ENCODE assay signal across 19 cellular contexts in genomic region chr9:92275541-92275940, GRCh38. TPM values are rescaled to one million over a fixed set of nuclear protein-coding genes. Genes with fewer than 3 reads are reported as not detected.
DNase-seq lines count a peak whose midpoint lies in the region; ATAC-seq and TF ChIP-seq lines count a peak whose summit lies in the region.
"Had no signal": no experiment of that assay in that cellular context is flagged by ENCODE, and none has a peak within 500 bp of the region (broad histone marks: within the 10 kb centered on the region; RNA-seq: fewer than 3 reads in every experiment).

No MANE protein-coding gene starts in this region.

- no peak overlapping the region for H2BK120ac ChIP-seq in mesendoderm (ENCODE audit: low read depth, low read length)

- H3K36me3 ChIP-seq in BLaER1 treated with 17β-estradiol and CSF1 and Interleukin-3, amounts not matched to agents 10 nM and 100 nM: peaks cover 92 to 100% (median 100%) of the 10 kb centered on the region in 11 experiments
- peaks cover 32% of the 10 kb centered on the region for H3K36me3 ChIP-seq in mesendoderm (ENCODE audit: control insufficient read depth, insufficient read depth, low read length)

- H2BK5ac ChIP-seq in mesendoderm (ENCODE audit: low read length): no peak overlapping the region

- peaks cover 10% of the 10 kb centered on the region for H3K79me1 ChIP-seq in mesendoderm (ENCODE audit: low read length)

- no peak overlapping the region for H3K4me3 ChIP-seq in BLaER1 treated with 17β-estradiol and CSF1 and Interleukin-3, amounts not matched to agents 10 nM and 100 nM
- H3K4me3 ChIP-seq in mesendoderm (ENCODE audit: low read length): no peak overlapping the region
- H3K4me3 ChIP-seq: body of pancreas, left lung, prostate gland had no signal

- peak overlapping the region in 8 of 11 experiments; percentile 52 to 82 (median 68); a peak in 11 of 22 replicates for H3K4me2 ChIP-seq in BLaER1 treated with 17β-estradiol and CSF1 and Interleukin-3, amounts not matched to agents 10 nM and 100 nM
- no peak overlapping the region for H3K4me2 ChIP-seq in mesendoderm (ENCODE audit: low read length)

- H3K23ac ChIP-seq in mesendoderm (ENCODE audit: low read length): no peak overlapping the region

- H4K8ac ChIP-seq in mesendoderm (ENCODE audit: low read depth, low read length): no peak overlapping the region

- peaks cover 2% of the 10 kb centered on the region; the same call in 1 of the 2 replicates for H3K27me3 Mint-ChIP-seq in HFFc6 (ENCODE audit: insufficient read depth)
- no peaks in the 10 kb centered on the region for H3K27me3 Mint-ChIP-seq in activated naive CD8-positive, alpha-beta T cell treated with anti-CD3 and anti-CD28 coated beads, Interleukin-2, amount 50 U/mL, for 24 hours

- no peak for TF ChIP-seq CTCF in HFFc6 (IDR thresholded peaks at IDR 0.05)

- H2AK5ac ChIP-seq in mesendoderm (ENCODE audit: low read length): no peak overlapping the region

- H3K36me3 Mint-ChIP-seq in HFFc6 (ENCODE audit: low read depth): peaks cover 54% of the 10 kb centered on the region
- peaks cover 85% of the 10 kb centered on the region for H3K36me3 Mint-ChIP-seq in activated naive CD8-positive, alpha-beta T cell treated with anti-CD3 and anti-CD28 coated beads, Interleukin-2, amount 50 U/mL, for 24 hours (ENCODE audit: low read depth)

- H3K9me3 ChIP-seq in BLaER1 treated with 17β-estradiol and CSF1 and Interleukin-3, amounts not matched to agents 10 nM and 100 nM (replicated peaks in 1 of 11): no peaks in the 10 kb centered on the region
- H3K9me3 ChIP-seq: BE2C, body of pancreas, left lung, prostate gland had no signal

- DNase-seq in HFFc6 (no peak), mesendoderm (peak; percentile 21), HUDEP-2 (lab: John Stamatoyannopoulos, UW; ENCODE audit: unreplicated experiment in 76 of 76) (no peak), RPMI8226 (no peak), NAMALWA (ENCODE audit: low spot score) (no peak)
- no peak for DNase-seq in activated naive CD8-positive, alpha-beta T cell treated with anti-CD3 and anti-CD28 coated beads, Interleukin-2, amount 50 U/mL, for 24 hours
- DNase-seq in stimulated activated CD4-positive, alpha-beta T cell treated with anti-CD3 and anti-CD28 coated beads, Interleukin-2, amount 100 ng/mL, for 24 hours: no peak
- DNase-seq: activated CD4-positive, alpha-beta T cell treated with anti-CD3 and anti-CD28 coated beads, Interleukin-2, amount 50 U/mL, for 48 hours; activated gamma-delta T cell treated with Interleukin-2 at 50 U/mL for 16 hours; BE2C; body of pancreas; DMS53; effector memory CD4-positive, alpha-beta T cell; left lung; NCI-H345; SHP77 treated with DMSO at 0.1 percent for 48 hours; stimulated activated CD4-positive, alpha-beta T cell treated with anti-CD3 and anti-CD28 coated beads, Interleukin-12 subunit alpha, Interleukin-12 subunit beta, amount 100 ng/mL, for 4 hours had no signal

- no peak overlapping the region for H3K9ac ChIP-seq in BLaER1 treated with 17β-estradiol and CSF1 and Interleukin-3, amounts not matched to agents 10 nM and 100 nM
- no peak overlapping the region for H3K9ac ChIP-seq in mesendoderm (ENCODE audit: low read length)

- H3K4ac ChIP-seq in mesendoderm (ENCODE audit: low read depth, low read length): no peak overlapping the region

- H3K56ac ChIP-seq in mesendoderm (ENCODE audit: low read length): no peak overlapping the region

- peaks cover 9 to 98% (median 61%) of the 10 kb centered on the region in 11 experiments; a peak in 19 of 22 replicates for H4K20me1 ChIP-seq in BLaER1 treated with 17β-estradiol and CSF1 and Interleukin-3, amounts not matched to agents 10 nM and 100 nM

- peak overlapping the region; percentile 82 for H3K27ac Mint-ChIP-seq in HFFc6
- peak overlapping the region; percentile 75 for H3K27ac Mint-ChIP-seq in activated naive CD8-positive, alpha-beta T cell treated with anti-CD3 and anti-CD28 coated beads, Interleukin-2, amount 50 U/mL, for 24 hours

- peaks cover 47% of the 10 kb centered on the region for H3K4me1 Mint-ChIP-seq in HFFc6 (ENCODE audit: low read depth)
- peaks cover 42% of the 10 kb centered on the region for H3K4me1 Mint-ChIP-seq in activated naive CD8-positive, alpha-beta T cell treated with anti-CD3 and anti-CD28 coated beads, Interleukin-2, amount 50 U/mL, for 24 hours

- H3K9me3 Mint-ChIP-seq in HFFc6: no peaks in the 10 kb centered on the region
- no peaks in the 10 kb centered on the region for H3K9me3 Mint-ChIP-seq in activated naive CD8-positive, alpha-beta T cell treated with anti-CD3 and anti-CD28 coated beads, Interleukin-2, amount 50 U/mL, for 24 hours

- H3K4me1 ChIP-seq in BLaER1 treated with 17β-estradiol and CSF1 and Interleukin-3, amounts not matched to agents 10 nM and 100 nM: peaks cover 17 to 29% (median 23%) of the 10 kb centered on the region in 10 experiments
- H3K4me1 ChIP-seq in mesendoderm (ENCODE audit: control insufficient read depth, low read depth, low read length): no peaks in the 10 kb centered on the region
- H3K4me1 ChIP-seq: BE2C, body of pancreas, left lung, prostate gland had no signal

- H3K79me2 ChIP-seq in mesendoderm (ENCODE audit: control insufficient read depth, insufficient read depth, low read length): peaks cover 2% of the 10 kb centered on the region

- H2BK15ac ChIP-seq in mesendoderm (replicated peaks; ENCODE audit: low read depth): no peak overlapping the region

- peak overlapping the region in 2 of 11 experiments; percentile 30 to 40; a peak in 3 of 22 replicates for H3K27ac ChIP-seq in BLaER1 treated with 17β-estradiol and CSF1 and Interleukin-3, amounts not matched to agents 10 nM and 100 nM
- H3K27ac ChIP-seq in mesendoderm (ENCODE audit: low read depth, low read length): no peak overlapping the region
- H3K27ac ChIP-seq: body of pancreas, left lung, prostate gland had no signal

- H3K18ac ChIP-seq in mesendoderm (ENCODE audit: low read length): no peak overlapping the region

- no peaks in the 10 kb centered on the region for H3K27me3 ChIP-seq in BLaER1 treated with 17β-estradiol and CSF1 and Interleukin-3, amounts not matched to agents 10 nM and 100 nM
- no peaks in the 10 kb centered on the region for H3K27me3 ChIP-seq in mesendoderm (ENCODE audit: insufficient read depth, low read length, poor library complexity)
- H3K27me3 ChIP-seq: BE2C, body of pancreas, left lung had no signal

- H3K4me3 Mint-ChIP-seq in HFFc6: no peak overlapping the region
- H3K4me3 Mint-ChIP-seq in activated naive CD8-positive, alpha-beta T cell treated with anti-CD3 and anti-CD28 coated beads, Interleukin-2, amount 50 U/mL, for 24 hours: no peak overlapping the region

- no CpG with 5 or more reads among the region's 6 CpGs for WGBS in mesendoderm (ENCODE audit: extremely low coverage, insufficient coverage, low lambda C conversion rate)

- no peak overlapping the region for H4K5ac ChIP-seq in mesendoderm (ENCODE audit: low read length)

- ATAC-seq in activated naive CD8-positive, alpha-beta T cell treated with anti-CD3 and anti-CD28 coated beads, Interleukin-2, amount 50 U/mL, for 24 hours: no peak
- ATAC-seq: body of pancreas, left lung had no signal

RNA-seq across cellular contexts. Expression of gene IARS1, which starts 18.0 kb away (rescaled TPM):
- total RNA-seq in HFFc6 (2021; fragmentation: NEBNext Ultra II Directional; extraction: Animal tissue kit (Norgen Biotek cat#: 25700)): 100 to 1,000 TPM; 155 to 179 (median 171) TPM
- polyA plus RNA-seq in mesendoderm (2013, experiment 1 of 2): 147 TPM
- polyA plus RNA-seq in mesendoderm (2013, experiment 2 of 2): 141 TPM

RNA-seq across cellular contexts. Expression of gene NOL8, which starts 49.6 kb away (rescaled TPM):
- total RNA-seq in HFFc6 (2021; fragmentation: NEBNext Ultra II Directional; extraction: Animal tissue kit (Norgen Biotek cat#: 25700)): 10 to 100 TPM; 24.3 to 33.5 (median 27.7) TPM
- polyA plus RNA-seq in mesendoderm (2013, experiment 1 of 2): 35.0 TPM
- 35.1 TPM for polyA plus RNA-seq in mesendoderm (2013, experiment 2 of 2)

RNA-seq across cellular contexts. Expression of gene CENPP, which starts 50.2 kb away (rescaled TPM):
- total RNA-seq in HFFc6 (2021; fragmentation: NEBNext Ultra II Directional; extraction: Animal tissue kit (Norgen Biotek cat#: 25700)): 1 to 10 TPM; 3.0 to 7.0 (median 6.0) TPM
- 11.8 TPM for polyA plus RNA-seq in mesendoderm (2013, experiment 1 of 2)
- 11.4 TPM for polyA plus RNA-seq in mesendoderm (2013, experiment 2 of 2)
